ENCODE assay signal across 22 cellular contexts in genomic region chr4:40262861-40263260, GRCh38.
DNase-seq lines count a peak whose midpoint lies in the region; ATAC-seq, FAIRE-seq and TF ChIP-seq lines count a peak whose summit lies in the region.
"Had no signal": no experiment of that assay in that cellular context is flagged by ENCODE, and none has a peak within 500 bp of the region (broad histone marks: within the 10 kb centered on the region; RNA-seq: fewer than 3 reads in every experiment).

No MANE protein-coding gene starts in this region.

- peaks cover 5% of the 10 kb centered on the region; the same call in 1 of the 2 replicates for H3K4me1 ChIP-seq in HEK293 (ENCODE audit: control insufficient read depth, insufficient read depth, low read length)
- peaks cover 14 to 16% of the 10 kb centered on the region in 2 experiments for H3K4me1 ChIP-seq in trophoblast cell (ENCODE audit: control insufficient read depth in 1 of 2, insufficient read depth in 2 of 2, low read length in 2 of 2)

- H3K27ac ChIP-seq in HEK293 (ENCODE audit: extremely low read depth, low read depth, low read length) (no peak overlapping the region), trophoblast cell (ENCODE audit: low read depth, low read length) (peak overlapping the region; percentile 45)
- H3K27ac ChIP-seq: KMS-11, Peyer's patch had no signal

- no peak overlapping the region for H3K4me3 ChIP-seq in HEK293 (ENCODE audit: low read depth, low read length)
- H3K4me3 ChIP-seq in trophoblast cell (ENCODE audit: low read depth, low read length): no peak overlapping the region
- H3K4me3 ChIP-seq: Peyer's patch had no signal

- no peak for ATAC-seq in activated naive CD4-positive, alpha-beta T cell treated with anti-CD3 and anti-CD28 coated beads, Interleukin-2, amount 50 U/mL, for 72 hours
- no peak for ATAC-seq in effector memory CD8-positive, alpha-beta T cell (replicated peaks)
- ATAC-seq in GM21576 (IDR thresholded peaks at IDR 0.05; ENCODE audit: unreplicated experiment): no peak
- ATAC-seq: SK-N-SH treated with all-trans-retinoic acid at 6 μM for 48 hours had no signal

- H2BK12ac ChIP-seq in trophoblast cell (ENCODE audit: low read length): no peak overlapping the region

- peak overlapping the region; percentile 55 for H3K27ac Mint-ChIP-seq in activated naive CD4-positive, alpha-beta T cell treated with anti-CD3 and anti-CD28 coated beads, Interleukin-2, amount 50 U/mL, for 24 hours
- no peak overlapping the region for H3K27ac Mint-ChIP-seq in activated naive CD4-positive, alpha-beta T cell treated with anti-CD3 and anti-CD28 coated beads, Interleukin-2, amount 50 U/mL, for 72 hours
- peak overlapping the region in 1 of 2 donors; percentile 75 for H3K27ac Mint-ChIP-seq in effector memory CD8-positive, alpha-beta T cell

- H3K79me2 ChIP-seq in trophoblast cell (ENCODE audit: control insufficient read depth, insufficient read depth, low read length, poor library complexity): peaks cover 3% of the 10 kb centered on the region

- H4K8ac ChIP-seq in trophoblast cell (ENCODE audit: low read depth, low read length): no peak overlapping the region

- H3K23ac ChIP-seq in trophoblast cell (ENCODE audit: low read length): no peak overlapping the region

- peak overlapping the region; percentile 38 for H2BK5ac ChIP-seq in trophoblast cell (ENCODE audit: low read depth, low read length, poor library complexity)

- H2AK5ac ChIP-seq in trophoblast cell (ENCODE audit: low read length): no peak overlapping the region

- DNase-seq in activated naive CD4-positive, alpha-beta T cell treated with anti-CD3 and anti-CD28 coated beads, Interleukin-2, amount 50 U/mL, for 72 hours (ENCODE audit: low spot score in 2 of 2): no peak
- DNase-seq in effector memory CD8-positive, alpha-beta T cell: no peak
- DNase-seq in trophoblast cell (no peak), GM12892 (ENCODE audit: insufficient read length) (no peak)
- DNase-seq: CD4-positive, CD25-positive, alpha-beta regulatory T cell; GOT3; HCEC 1CT; NCI-H1105; NCI-H2029 treated with DMSO at 0.1 percent for 48 hours; NCI-H2171; NCI-H345; NCI-H524; NCI-H774; NK-92 treated with Interleukin-12 subunit alpha and Interleukin-12 subunit beta, amount 100 ng/mL, for 24 hours; Peyer's patch had no signal

- no peak for TF ChIP-seq POLR2A in GM12892 (IDR thresholded peaks at IDR 0.05; ENCODE audit: low read depth, low read length)

- peak overlapping the region; percentile 42 for H3K4me3 Mint-ChIP-seq in activated naive CD4-positive, alpha-beta T cell treated with anti-CD3 and anti-CD28 coated beads, Interleukin-2, amount 50 U/mL, for 24 hours
- peak overlapping the region; percentile 86 for H3K4me3 Mint-ChIP-seq in effector memory CD8-positive, alpha-beta T cell
- H3K4me3 Mint-ChIP-seq: CD4-positive, CD25-positive, alpha-beta regulatory T cell had no signal

- CTCF ChIA-PET in HEK293 (lab: Yijun Ruan, JAX): interaction anchor here (0.6 kb wide), 1 partner anchor 10 kb away, joined by 4 read pairs; no protein-coding TSS in a partner anchor

- H3K4me1 Mint-ChIP-seq in activated naive CD4-positive, alpha-beta T cell treated with anti-CD3 and anti-CD28 coated beads, Interleukin-2, amount 50 U/mL, for 24 hours: peaks cover 82% of the 10 kb centered on the region
- peaks cover 41 to 44% of the 10 kb centered on the region in 2 donors for H3K4me1 Mint-ChIP-seq in effector memory CD8-positive, alpha-beta T cell (ENCODE audit: low read depth in 2 of 2)

- no peak for TF ChIP-seq CTCF in HEK293 (tag by site-specific recombination; IDR thresholded peaks at IDR 0.05)

- no peak for FAIRE-seq in GM12892 (lab: Jason Lieb, UNC)
- FAIRE-seq: GM12891, GM18507 had no signal

- H3K18ac ChIP-seq in trophoblast cell (ENCODE audit: low read length): no peak overlapping the region

- no peak overlapping the region for H4K91ac ChIP-seq in trophoblast cell (ENCODE audit: low read depth, low read length)

- H3K79me1 ChIP-seq in trophoblast cell (ENCODE audit: low read length): peaks cover 19% of the 10 kb centered on the region

- POLR2A ChIA-PET in HEK293 (lab: Yijun Ruan, JAX): no interaction called here

- H3K4ac ChIP-seq in trophoblast cell (ENCODE audit: low read depth, low read length): no peak overlapping the region

- H2BK120ac ChIP-seq in trophoblast cell (ENCODE audit: insufficient read depth, low read length, poor library complexity): peak overlapping the region; percentile 3

- H3K9me3 Mint-ChIP-seq in activated naive CD4-positive, alpha-beta T cell treated with anti-CD3 and anti-CD28 coated beads, Interleukin-2, amount 50 U/mL, for 24 hours: no peaks in the 10 kb centered on the region
- peaks cover 0 to 5% of the 10 kb centered on the region in 2 donors for H3K9me3 Mint-ChIP-seq in activated naive CD4-positive, alpha-beta T cell treated with anti-CD3 and anti-CD28 coated beads, Interleukin-2, amount 50 U/mL, for 72 hours
- no peaks in the 10 kb centered on the region for H3K9me3 Mint-ChIP-seq in effector memory CD8-positive, alpha-beta T cell
- H3K9me3 Mint-ChIP-seq: CD4-positive, CD25-positive, alpha-beta regulatory T cell had no signal

- H3K9me3 ChIP-seq in HEK293 (ENCODE audit: control insufficient read depth, insufficient read depth, low read depth, low read length) (no peaks in the 10 kb centered on the region), trophoblast cell (ENCODE audit: insufficient read depth, low read depth, low read length) (no peaks in the 10 kb centered on the region)
- H3K9me3 ChIP-seq: Peyer's patch had no signal

- H2AFZ ChIP-seq in trophoblast cell (ENCODE audit: insufficient read depth, low read length, poor library complexity): no peak overlapping the region

- H3K4me2 ChIP-seq in trophoblast cell (ENCODE audit: low read length): no peak overlapping the region
- H3K4me2 ChIP-seq: KMS-11 had no signal

- no peaks in the 10 kb centered on the region for H3K27me3 Mint-ChIP-seq in activated naive CD4-positive, alpha-beta T cell treated with anti-CD3 and anti-CD28 coated beads, Interleukin-2, amount 50 U/mL, for 24 hours
- no peaks in the 10 kb centered on the region for H3K27me3 Mint-ChIP-seq in effector memory CD8-positive, alpha-beta T cell
- H3K27me3 Mint-ChIP-seq: CD4-positive, CD25-positive, alpha-beta regulatory T cell had no signal

- H3K9ac ChIP-seq in trophoblast cell (ENCODE audit: low read length): no peak overlapping the region
- H3K9ac ChIP-seq: KMS-11 had no signal

- no peaks in the 10 kb centered on the region for H3K27me3 ChIP-seq in trophoblast cell (ENCODE audit: insufficient read depth, low read length)
- H3K27me3 ChIP-seq: Peyer's patch had no signal

- H3K36me3 ChIP-seq in HEK293 (ENCODE audit: control insufficient read depth in 2 of 2, insufficient read depth in 1 of 2, low read length in 2 of 2): no peaks in the 10 kb centered on the region
- H3K36me3 ChIP-seq in trophoblast cell (ENCODE audit: control insufficient read depth in 1 of 2, insufficient read depth in 2 of 2, low read length in 2 of 2): no peaks in the 10 kb centered on the region
- H3K36me3 ChIP-seq: Peyer's patch had no signal

- WGBS in trophoblast cell (ENCODE audit: extremely low coverage, insufficient coverage, insufficient read length): no CpG with 5 or more reads among the region's 2 CpGs

- H3K14ac ChIP-seq in trophoblast cell (ENCODE audit: low read length): no peak overlapping the region

- no peaks in the 10 kb centered on the region for H3K36me3 Mint-ChIP-seq in activated naive CD4-positive, alpha-beta T cell treated with anti-CD3 and anti-CD28 coated beads, Interleukin-2, amount 50 U/mL, for 24 hours
- H3K36me3 Mint-ChIP-seq in activated naive CD4-positive, alpha-beta T cell treated with anti-CD3 and anti-CD28 coated beads, Interleukin-2, amount 50 U/mL, for 72 hours: peaks cover 0 to 23% of the 10 kb centered on the region in 2 donors
- H3K36me3 Mint-ChIP-seq in effector memory CD8-positive, alpha-beta T cell (ENCODE audit: insufficient read depth): peaks cover 11% of the 10 kb centered on the region
- H3K36me3 Mint-ChIP-seq: CD4-positive, CD25-positive, alpha-beta regulatory T cell had no signal

- no peak overlapping the region for H4K12ac ChIP-seq in trophoblast cell (ENCODE audit: low read depth, low read length)

TF ChIP-seq in HEK293, 187 proteins besides CTCF, POLR2A, EP300 and RAD21:
- TF ChIP-seq BCL11A (tag by site-specific recombination; IDR thresholded peaks at IDR 0.05; ENCODE audit: low read depth) (no peak), ZNF501 (tag by site-specific recombination; IDR thresholded peaks at IDR 0.05) (no peak), ZBTB48 (tag by site-specific recombination; IDR thresholded peaks at IDR 0.05) (no peak), ZNF530 (tag by site-specific recombination; IDR thresholded peaks at IDR 0.05; ENCODE audit: low read depth) (0 out of 2 replicates have a peak, but pooled peaks have one; percentile 24), YY1 (tag by site-specific recombination; IDR thresholded peaks at IDR 0.05) (no peak)
